In the genomic region with DNA sequence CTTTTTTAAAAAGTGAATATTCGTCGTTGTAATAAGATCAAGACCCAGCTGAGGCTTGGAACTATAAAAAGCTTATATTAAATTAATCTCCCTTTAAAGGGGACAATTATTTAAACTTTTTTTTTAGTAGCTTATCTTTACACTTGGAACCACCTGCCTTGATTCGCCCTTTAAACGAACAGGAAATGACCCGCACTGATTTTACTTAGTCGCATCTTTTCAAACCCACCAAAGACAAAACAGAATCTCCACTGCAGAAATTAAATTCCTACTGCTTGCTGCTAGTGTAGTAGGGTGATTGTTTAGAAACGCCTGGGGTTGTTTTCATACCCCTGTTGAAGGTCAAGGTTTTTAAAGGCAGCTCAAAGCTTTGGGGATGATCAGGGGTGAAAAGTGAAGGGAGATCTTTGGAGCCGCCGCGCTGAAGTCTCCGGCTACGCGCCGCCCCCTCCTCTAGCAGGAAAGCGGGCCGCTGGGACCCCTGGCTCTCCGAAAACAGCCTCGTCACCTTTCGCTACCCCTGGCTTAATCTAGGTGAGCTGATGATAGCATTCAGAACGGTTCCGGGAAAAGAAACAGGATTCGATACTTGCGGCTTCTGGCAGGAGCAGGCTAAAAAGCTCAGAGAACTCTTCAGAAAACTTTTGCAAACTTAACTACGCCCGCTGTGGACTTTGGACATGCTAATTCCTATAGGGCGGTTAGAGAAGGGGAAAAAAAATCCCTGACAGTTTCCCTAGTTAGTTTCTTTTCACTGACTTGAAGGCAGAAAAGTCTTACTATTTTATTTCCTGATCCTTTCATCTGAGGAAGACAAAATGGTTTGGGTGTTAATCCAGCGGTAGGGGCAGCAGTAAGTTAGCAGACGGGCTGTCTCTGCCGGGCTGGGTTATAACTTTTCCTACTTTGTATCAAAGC, we compare ENCODE assay signal across 8 cellular contexts.
A peak's percentile ranks its signal among the peaks of the same experiment; 100 is the strongest.
DNase-seq lines count a peak whose midpoint lies in the region; ATAC-seq and TF ChIP-seq lines count a peak whose summit lies in the region.

No MANE protein-coding gene starts in this region.

- H3K4me3 ChIP-seq in HCT116 (replicated peaks in 1 of 2; ENCODE audit: low read depth in 1 of 2, low read length in 2 of 2) (peak overlapping the region; percentile 68 to 81), SU-DHL-6 (ENCODE audit: insufficient read depth, low read length, poor library complexity, severe bottlenecking) (peak overlapping the region; percentile 40), epithelial cell of esophagus (ENCODE audit: low read length) (peak overlapping the region; percentile 78)

- H3K9me3 ChIP-seq in HCT116 (ENCODE audit: control insufficient read depth in 1 of 2, insufficient read depth in 1 of 2, low read depth in 1 of 2, low read length in 2 of 2) (no peaks in the 10 kb centered on the region), SU-DHL-6 (ENCODE audit: insufficient read depth, low read length) (no peaks in the 10 kb centered on the region)

- POLR2A ChIA-PET in HCT116 (lab: Charles Lee) = interaction anchor here (1.7 to 3.9 kb wide), 2 partner anchors 78 to 89 kb away, joined by 5 to 33 read pairs; no protein-coding TSS in a partner anchor

- H3K9me3 Mint-ChIP-seq in osteocyte (ENCODE audit: unreplicated experiment) = no peaks in the 10 kb centered on the region

- TF ChIP-seq RAD21 in HCT116 (IDR thresholded peaks at IDR 0.05; ENCODE audit: low read depth) = no peak

- DNase-seq in HCT116 (ENCODE audit: low read depth, low spot score) = no peak
- peak; percentile 17 for DNase-seq in epithelial cell of esophagus (ENCODE audit: low read depth)
- DNase-seq in osteocyte (ENCODE audit: extremely low spot score, unreplicated experiment) = no peak
- DNase-seq in NCI-H1092 treated with DMSO at 0.1 percent for 48 hours (lab: John Stamatoyannopoulos, UW) = no peak
- no peak for DNase-seq in sciatic nerve (ENCODE audit: low spot score)

- H3K4me3 Mint-ChIP-seq in osteocyte (ENCODE audit: unreplicated experiment) = peak overlapping the region; percentile 89

- TF ChIP-seq POLR2A in HCT116 (IDR thresholded peaks at IDR 0.05; ENCODE audit: borderline replicate concordance, extremely low read depth, insufficient read depth, insufficient read length) = no peak

- TSS peak; percentile 13 for BruUV-seq in HCT116 (replicated peaks; lab: Mats Ljungman, UMichigan)

- H3K9me2 ChIP-seq in HCT116 (ENCODE audit: insufficient read depth) (no peaks in the 10 kb centered on the region), SU-DHL-6 (replicated peaks; ENCODE audit: insufficient read depth, low read length) (no peaks in the 10 kb centered on the region)

- H3K9ac ChIP-seq in HCT116 (ENCODE audit: low read length) = peak overlapping the region; percentile 87
- H3K9ac ChIP-seq in SU-DHL-6 (ENCODE audit: low read length) = peak overlapping the region; percentile 42

- H3K4me2 ChIP-seq in HCT116 (ENCODE audit: low read length) = peak overlapping the region; percentile 100
- peak overlapping the region; percentile 96 for H3K4me2 ChIP-seq in SU-DHL-6 (ENCODE audit: low read depth, low read length, poor library complexity, severe bottlenecking)

- H3K4me1 Mint-ChIP-seq in osteocyte (ENCODE audit: unreplicated experiment) = peaks cover 47% of the 10 kb centered on the region

- RAD21 ChIA-PET in HCT116 (lab: Charles Lee; ENCODE audit: low non-redundant PET in 1 of 2, low total read pairs in 2 of 2, uncharacterized antibody in 2 of 2, unreplicated experiment in 2 of 2) = interaction anchor here (0.6 to 3.4 kb wide), 3 partner anchors 40 to 140 kb away, joined by 3 to 23 read pairs (median 8); no protein-coding TSS in a partner anchor

- H3K27ac Mint-ChIP-seq in osteocyte (ENCODE audit: unreplicated experiment) = peak overlapping the region; percentile 98

- CTCF ChIA-PET in HCT116 (lab: Charles Lee) = interaction anchor here (1.3 to 4.6 kb wide), 3 partner anchors 140 to 515 kb away, joined by 3 to 31 read pairs (median 7); no protein-coding TSS in a partner anchor

- intact Hi-C loops in HCT116 (cut with micrococcal nuclease) = loop anchor here (1.0 to 5.0 kb wide), 5 partner anchors 50 to 331 kb away; no protein-coding TSS in a partner anchor
- intact Hi-C loops in sciatic nerve (cut with DNase I) = no loop called here

- TF ChIP-seq CTCF in HCT116 (IDR thresholded peaks at IDR 0.05 in 2 of 3, conservative IDR thresholded peaks at IDR 0.05 in 1 of 3; ENCODE audit: borderline replicate concordance in 1 of 3, insufficient read depth in 1 of 3, low read depth in 2 of 3, low read length in 2 of 3) (no peak), SU-DHL-6 (IDR thresholded peaks at IDR 0.05; ENCODE audit: insufficient read depth, low read length, poor library complexity, severe bottlenecking) (no peak), epithelial cell of esophagus (IDR thresholded peaks at IDR 0.05; ENCODE audit: insufficient read depth, low read depth, low read length, missing control alignments) (no peak), osteocyte (IDR thresholded peaks at IDR 0.05) (no peak)

- H3K36me3 ChIP-seq in HCT116 (ENCODE audit: control insufficient read depth in 1 of 2, insufficient read depth in 2 of 2, low read length in 2 of 2) (peaks cover 1 to 5% of the 10 kb centered on the region in 2 experiments; a peak in 2 of 4 replicates), SU-DHL-6 (ENCODE audit: low read length) (no peaks in the 10 kb centered on the region)

- no peaks in the 10 kb centered on the region for H3K27me3 ChIP-seq in HCT116 (ENCODE audit: insufficient read depth, low read length)
- no peaks in the 10 kb centered on the region for H3K27me3 ChIP-seq in SU-DHL-6 (ENCODE audit: low read length)

- H3K27me3 Mint-ChIP-seq in osteocyte (ENCODE audit: unreplicated experiment) = no peaks in the 10 kb centered on the region

- H3K27ac ChIP-seq in HCT116 (ENCODE audit: low read depth, low read length) = peak overlapping the region; percentile 70
- peak overlapping the region; percentile 73 for H3K27ac ChIP-seq in SU-DHL-6 (ENCODE audit: low read depth, low read length)

- no peak overlapping the region for H2AFZ ChIP-seq in HCT116 (ENCODE audit: low read depth, low read length, poor library complexity, severe bottlenecking)
- H2AFZ ChIP-seq in SU-DHL-6 (ENCODE audit: low read depth, low read length, severe bottlenecking) = no peak overlapping the region

- H4K20me1 ChIP-seq in HCT116 (ENCODE audit: insufficient read depth) = no peaks in the 10 kb centered on the region
- no peaks in the 10 kb centered on the region for H4K20me1 ChIP-seq in SU-DHL-6 (ENCODE audit: low read depth, low read length)

- peaks cover 2% of the 10 kb centered on the region for H3K36me3 Mint-ChIP-seq in osteocyte (ENCODE audit: unreplicated experiment)

- H3K4me1 ChIP-seq in HCT116 (ENCODE audit: control insufficient read depth in 1 of 2, insufficient read depth in 2 of 2, low read length in 2 of 2) = peaks cover 36 to 75% of the 10 kb centered on the region in 2 experiments

- ATAC-seq in HCT116 (no peak), HG02870 (IDR thresholded peaks at IDR 0.05; ENCODE audit: unreplicated experiment) (no peak), sciatic nerve (no peak), HG03175 (IDR thresholded peaks at IDR 0.05; ENCODE audit: unreplicated experiment) (no peak)

- H3F3A ChIP-seq in SU-DHL-6 (ENCODE audit: insufficient read depth) = peaks cover 56% of the 10 kb centered on the region

- H3K79me2 ChIP-seq in HCT116 (ENCODE audit: insufficient read depth, low read length) (peaks cover 72% of the 10 kb centered on the region), SU-DHL-6 (ENCODE audit: insufficient read depth, low read length) (peaks cover 74% of the 10 kb centered on the region)

TF ChIP-seq in HCT116, 20 proteins besides CTCF, POLR2A, EP300 and RAD21:
- TF ChIP-seq, protein P1, sequence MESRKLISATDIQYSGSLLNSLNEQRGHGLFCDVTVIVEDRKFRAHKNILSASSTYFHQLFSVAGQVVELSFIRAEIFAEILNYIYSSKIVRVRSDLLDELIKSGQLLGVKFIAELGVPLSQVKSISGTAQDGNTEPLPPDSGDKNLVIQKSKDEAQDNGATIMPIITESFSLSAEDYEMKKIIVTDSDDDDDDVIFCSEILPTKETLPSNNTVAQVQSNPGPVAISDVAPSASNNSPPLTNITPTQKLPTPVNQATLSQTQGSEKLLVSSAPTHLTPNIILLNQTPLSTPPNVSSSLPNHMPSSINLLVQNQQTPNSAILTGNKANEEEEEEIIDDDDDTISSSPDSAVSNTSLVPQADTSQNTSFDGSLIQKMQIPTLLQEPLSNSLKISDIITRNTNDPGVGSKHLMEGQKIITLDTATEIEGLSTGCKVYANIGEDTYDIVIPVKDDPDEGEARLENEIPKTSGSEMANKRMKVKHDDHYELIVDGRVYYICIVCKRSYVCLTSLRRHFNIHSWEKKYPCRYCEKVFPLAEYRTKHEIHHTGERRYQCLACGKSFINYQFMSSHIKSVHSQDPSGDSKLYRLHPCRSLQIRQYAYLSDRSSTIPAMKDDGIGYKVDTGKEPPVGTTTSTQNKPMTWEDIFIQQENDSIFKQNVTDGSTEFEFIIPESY (IDR thresholded peaks at IDR 0.05; ENCODE audit: extremely low read depth, insufficient replicate concordance, low read length) = no peak
- TF ChIP-seq ELF1 (IDR thresholded peaks at IDR 0.05; ENCODE audit: borderline replicate concordance, low read depth) (no peak), FOSL1 (IDR thresholded peaks at IDR 0.05; ENCODE audit: low read depth) (no peak), POLR2AphosphoS5 (IDR thresholded peaks at IDR 0.05; ENCODE audit: low read depth, low read length) (no peak), YY1 (IDR thresholded peaks at IDR 0.05; ENCODE audit: extremely low read depth, insufficient replicate concordance, low read depth, low read length) (no peak), TCF7L2 (IDR thresholded peaks at IDR 0.05; ENCODE audit: borderline replicate concordance, extremely low read depth, insufficient read depth, insufficient read length) (no peak), CBX3 (IDR thresholded peaks at IDR 0.05; ENCODE audit: low read depth) (no peak)
- TF ChIP-seq, protein P2, sequence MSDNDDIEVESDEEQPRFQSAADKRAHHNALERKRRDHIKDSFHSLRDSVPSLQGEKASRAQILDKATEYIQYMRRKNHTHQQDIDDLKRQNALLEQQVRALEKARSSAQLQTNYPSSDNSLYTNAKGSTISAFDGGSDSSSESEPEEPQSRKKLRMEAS (IDR thresholded peaks at IDR 0.05) = no peak
